ENCODE assay signal across 8 cellular contexts in genomic region chr3:152376351-152377183, GRCh38.
A peak's percentile ranks its signal among the peaks of the same experiment; 100 is the strongest.
DNase-seq lines count a peak whose midpoint lies in the region; ATAC-seq and TF ChIP-seq lines count a peak whose summit lies in the region.

No MANE protein-coding gene starts in this region.

- no peak overlapping the region for H4K5ac ChIP-seq in mesendoderm (ENCODE audit: low read length)

- peaks cover 95% of the 10 kb centered on the region for H3K79me2 ChIP-seq in osteoblast (ENCODE audit: insufficient read depth, low read length)
- no peaks in the 10 kb centered on the region for H3K79me2 ChIP-seq in mesendoderm (ENCODE audit: control insufficient read depth, insufficient read depth, low read length)

- H3K27me3 ChIP-seq in brain microvascular endothelial cell (replicated peaks), result no peaks in the 10 kb centered on the region
- no peaks in the 10 kb centered on the region for H3K27me3 ChIP-seq in osteoblast (ENCODE audit: insufficient read depth, low read length)
- H3K27me3 ChIP-seq in mesendoderm (ENCODE audit: insufficient read depth, low read length, poor library complexity), result no peaks in the 10 kb centered on the region

- H3K4me3 ChIP-seq in brain microvascular endothelial cell (ENCODE audit: low read depth, low read length) (no peak overlapping the region), osteoblast (ENCODE audit: insufficient read depth, low read length) (peak overlapping the region; percentile 17), mesendoderm (ENCODE audit: low read length) (no peak overlapping the region)

- H2BK120ac ChIP-seq in mesendoderm (ENCODE audit: low read depth, low read length), result no peak overlapping the region

- H3K4ac ChIP-seq in mesendoderm (ENCODE audit: low read depth, low read length), result no peak overlapping the region

- no peak for TF ChIP-seq CTCF in GM13976 (IDR thresholded peaks at IDR 0.05; ENCODE audit: borderline replicate concordance, control extremely low read depth, extremely low read depth, insufficient read depth, missing control alignments)
- no peak for TF ChIP-seq CTCF in brain microvascular endothelial cell (IDR thresholded peaks at IDR 0.05; ENCODE audit: low read depth, low read length, missing control alignments)
- no peak for TF ChIP-seq CTCF in osteoblast (IDR thresholded peaks at IDR 0.05; ENCODE audit: extremely low read depth, low read depth, low read length)

- DNase-seq in GM13976 (ENCODE audit: low spot score) (peak; percentile 21), KG1 (lab: John Stamatoyannopoulos, UW) (peak; percentile 45), brain microvascular endothelial cell (no peak), osteoblast (ENCODE audit: insufficient read length, low spot score, missing footprints) (peak; percentile 59), mucosa of gallbladder (ENCODE audit: low spot score) (no peak), NCI-H2081 (lab: John Stamatoyannopoulos, UW) (no peak), mesendoderm (no peak)

- H3K4me1 ChIP-seq in osteoblast (ENCODE audit: insufficient read depth, low read length) (peaks cover 61% of the 10 kb centered on the region), mesendoderm (ENCODE audit: control insufficient read depth, low read depth, low read length) (no peaks in the 10 kb centered on the region)

- peak; percentile 77 for ATAC-seq in GM21576 (IDR thresholded peaks at IDR 0.05; ENCODE audit: unreplicated experiment)

- H3K9ac ChIP-seq in mesendoderm (ENCODE audit: low read length), result no peak overlapping the region

- no peaks in the 10 kb centered on the region for H3K79me1 ChIP-seq in mesendoderm (ENCODE audit: low read length)

- no peak overlapping the region for H3K23ac ChIP-seq in mesendoderm (ENCODE audit: low read length)

- 100% methylated on average over 1 of the region's 9 CpGs for WGBS in mesendoderm (ENCODE audit: extremely low coverage, insufficient coverage, low lambda C conversion rate)

- no peaks in the 10 kb centered on the region for H3K36me3 ChIP-seq in brain microvascular endothelial cell (replicated peaks)
- H3K36me3 ChIP-seq in osteoblast (ENCODE audit: insufficient read depth, low read length), result peaks cover 12% of the 10 kb centered on the region
- no peaks in the 10 kb centered on the region for H3K36me3 ChIP-seq in mesendoderm (ENCODE audit: control insufficient read depth, insufficient read depth, low read length)

- no peak overlapping the region for H4K8ac ChIP-seq in mesendoderm (ENCODE audit: low read depth, low read length)

- H3K4me2 ChIP-seq in osteoblast (ENCODE audit: insufficient read depth, low read length) (peak overlapping the region; percentile 74), mesendoderm (ENCODE audit: low read length) (no peak overlapping the region)

- no peak overlapping the region for H3K18ac ChIP-seq in mesendoderm (ENCODE audit: low read length)

- no peak overlapping the region for H2BK5ac ChIP-seq in mesendoderm (ENCODE audit: low read length)

- peaks cover 17% of the 10 kb centered on the region for H4K20me1 ChIP-seq in osteoblast (ENCODE audit: insufficient read depth, low read length)

- no peak overlapping the region for H2BK15ac ChIP-seq in mesendoderm (replicated peaks; ENCODE audit: low read depth)

- no peak overlapping the region for H2AFZ ChIP-seq in osteoblast (ENCODE audit: low read length)

- in situ Hi-C loops in GM13976 (cut with MboI; ENCODE audit: low sequenced_read_pairs, unreplicated experiment), result no loop called here
- in situ Hi-C loops in brain microvascular endothelial cell (cut with HindIII; ENCODE audit: low pct_ligation_motif_present, low sequenced_read_pairs), result no loop called here

- no peak overlapping the region for H3K56ac ChIP-seq in mesendoderm (ENCODE audit: low read length)

- no peaks in the 10 kb centered on the region for H3K9me3 ChIP-seq in osteoblast (ENCODE audit: low read depth, low read length)

- no peak overlapping the region for H2AK5ac ChIP-seq in mesendoderm (ENCODE audit: low read length)

- H3K27ac ChIP-seq in brain microvascular endothelial cell, result peak overlapping the region; percentile 31
- peak overlapping the region; percentile 71 for H3K27ac ChIP-seq in osteoblast (ENCODE audit: low read depth, low read length)
- no peak overlapping the region for H3K27ac ChIP-seq in mesendoderm (ENCODE audit: low read depth, low read length)

Comparison
In these comparisons a context has a peak if more than half of its experiments do, and no peak if none do; other contexts are left out.
1. DNase-seq: peak in GM13976 (single experiment), KG1 (single experiment) and osteoblast (single experiment); none in brain microvascular endothelial cell (single experiment), mucosa of gallbladder (single experiment), NCI-H2081 (0 of 2) and mesendoderm (single experiment).